Comparison of ENCODE assay signal across 8 cellular contexts in the genomic region with DNA sequence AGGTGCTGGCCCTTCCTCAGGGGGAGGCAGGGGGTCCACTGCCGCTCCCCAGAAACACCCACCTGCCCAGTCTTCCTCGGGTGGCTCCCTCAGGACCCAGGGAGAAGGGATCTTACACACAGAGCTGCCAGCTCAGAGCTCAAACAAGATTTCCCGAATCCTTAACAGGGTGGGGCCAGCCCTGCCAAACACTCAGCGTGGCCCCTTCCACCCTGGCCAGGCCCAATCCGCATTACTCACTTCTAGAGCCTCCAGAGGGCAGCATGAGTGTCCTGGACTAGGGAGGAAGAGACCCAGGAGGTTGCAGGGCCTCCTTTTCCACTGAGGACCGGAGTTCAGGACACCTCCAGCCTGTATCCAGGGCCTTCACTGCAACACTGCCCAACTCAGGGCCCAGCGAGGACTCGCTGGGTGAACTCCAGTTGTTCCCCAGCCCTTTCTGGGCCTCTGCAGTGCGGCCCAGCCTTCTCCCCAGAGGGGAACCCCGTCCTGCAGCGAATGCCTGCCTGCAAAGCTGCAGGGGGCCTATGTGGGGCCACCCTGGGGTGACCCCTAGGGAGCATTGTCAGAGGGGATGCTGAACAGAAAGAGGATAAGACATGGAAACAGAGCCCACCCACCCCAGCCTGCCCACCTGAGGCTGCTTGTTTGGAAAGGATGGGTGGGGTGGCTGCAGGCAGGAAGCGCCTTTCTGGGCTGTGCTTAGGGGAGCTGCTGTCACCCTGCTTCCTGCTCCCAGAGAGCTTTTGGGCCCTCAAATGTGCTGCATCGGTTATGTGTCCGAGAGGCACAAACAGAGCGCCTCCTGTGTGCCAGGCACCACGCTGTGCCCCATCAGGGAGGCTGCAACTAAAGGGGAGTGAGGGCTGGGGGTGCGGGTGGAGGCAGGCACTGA. TPM values are rescaled to one million over a fixed set of nuclear protein-coding genes. Genes with fewer than 3 reads are reported as not detected.
DNase-seq lines count a peak whose midpoint lies in the region; ATAC-seq, FAIRE-seq and TF ChIP-seq lines count a peak whose summit lies in the region.

No MANE protein-coding gene starts in this region.

- no peak overlapping the region for H3K4me3 ChIP-seq in HepG2 (replicated peaks in 1 of 3; ENCODE audit: insufficient read depth in 1 of 3, low read depth in 2 of 3, low read length in 3 of 3)
- H3K4me3 ChIP-seq in MM.1S (ENCODE audit: low read length): no peak overlapping the region

- DNase-seq in AG20443 (ENCODE audit: low spot score): peak; percentile 80
- peak; percentile 65 for DNase-seq in HT1080 (ENCODE audit: low read depth)
- DNase-seq in amniotic stem cell (lab: John Stamatoyannopoulos, UW): peak; percentile 1
- no peak for DNase-seq in HepG2 (ENCODE audit: low spot score)
- no peak for DNase-seq in UCSD-AML1 (lab: John Stamatoyannopoulos, UW; ENCODE audit: unreplicated experiment)
- DNase-seq in MM.1S: no peak

- ATAC-seq in HepG2 (peak; percentile 41), HG03565 (IDR thresholded peaks at IDR 0.05; ENCODE audit: unreplicated experiment) (no peak), HG03139 (IDR thresholded peaks at IDR 0.05; ENCODE audit: unreplicated experiment) (no peak)

- intact Hi-C loops in HepG2 (cut with micrococcal nuclease; ENCODE audit: unreplicated experiment): no loop called here

- H3K36me3 ChIP-seq in HepG2 (replicated peaks in 1 of 2; ENCODE audit: control insufficient read depth in 1 of 2, insufficient read depth in 2 of 2, low read length in 2 of 2) (peaks cover 7 to 30% of the 10 kb centered on the region in 2 experiments; a peak in 4 of 5 replicates), MM.1S (replicated peaks; ENCODE audit: insufficient read depth, low read length) (no peaks in the 10 kb centered on the region)

- CTCF ChIA-PET in HepG2 (lab: Yijun Ruan, JAX; ENCODE audit: low intra/inter-chr PET ratio, low total read pairs): interaction anchor here (1.2 kb wide), 1 partner anchor 103 kb away, joined by 4 read pairs; no protein-coding TSS in a partner anchor

- H3K27me3 ChIP-seq in HepG2 (ENCODE audit: control insufficient read depth in 1 of 2, insufficient read depth in 2 of 2, low read length in 2 of 2) (no peaks in the 10 kb centered on the region), MM.1S (replicated peaks; ENCODE audit: insufficient read depth, low read length) (no peaks in the 10 kb centered on the region)

- TF ChIP-seq EP300 in HepG2 (IDR thresholded peaks at IDR 0.05; ENCODE audit: low read depth in 2 of 2, low read length in 2 of 2) (no peak), HepG2 (CRISPR knock-in tag; IDR thresholded peaks at IDR 0.05; ENCODE audit: borderline replicate concordance) (no peak)

- no peak overlapping the region for H3K9ac ChIP-seq in HepG2 (ENCODE audit: insufficient read depth, low read depth, low read length)
- H3K9ac ChIP-seq in MM.1S (ENCODE audit: low read length): no peak overlapping the region

- in situ Hi-C loops in HepG2 (cut with HindIII; ENCODE audit: extremely low pct_ligation_motif_present, low pct_unique_long_range_greater_than_20kb): loop anchor here (5.0 to 10.0 kb wide), 2 partner anchors 107 to 360 kb away; no protein-coding TSS in a partner anchor

- 86% methylated on average over 11 of the region's 17 CpGs for WGBS in HepG2 (ENCODE audit: low lambda C conversion rate)

- BruUV-seq in HepG2 (replicated peaks; lab: Mats Ljungman, UMichigan): no TSS peak

- H3K4me2 ChIP-seq in HepG2 (ENCODE audit: low read depth, low read length): no peak overlapping the region
- no peak overlapping the region for H3K4me2 ChIP-seq in MM.1S (ENCODE audit: low read depth, low read length)

- no peak overlapping the region for H2AFZ ChIP-seq in HepG2 (ENCODE audit: low read length)
- no peak overlapping the region for H2AFZ ChIP-seq in MM.1S (ENCODE audit: low read length)

- no peak for TF ChIP-seq RAD21 in HepG2 (CRISPR knock-in tag; IDR thresholded peaks at IDR 0.05)

- H3K27ac ChIP-seq in HepG2 (ENCODE audit: extremely low read length, insufficient read depth, low read length) (no peak overlapping the region), MM.1S (ENCODE audit: low read length) (no peak overlapping the region)

- H3K9me2 ChIP-seq in MM.1S (replicated peaks; ENCODE audit: insufficient read depth, low read length): no peaks in the 10 kb centered on the region

- H3K4me1 ChIP-seq in HepG2 (ENCODE audit: insufficient read depth, low read length) (peaks cover 21% of the 10 kb centered on the region), MM.1S (ENCODE audit: low read length) (no peaks in the 10 kb centered on the region)

- TF ChIP-seq POLR2A in HepG2 (IDR thresholded peaks at IDR 0.05; ENCODE audit: insufficient read depth in 1 of 2, low read depth in 2 of 2, low read length in 2 of 2): no peak

- H3K79me2 ChIP-seq in HepG2 (ENCODE audit: insufficient read depth, low read length) (peaks cover 9% of the 10 kb centered on the region), MM.1S (ENCODE audit: low read length) (no peaks in the 10 kb centered on the region)

- FAIRE-seq in HepG2 (lab: Jason Lieb, UNC): no peak

- H4K20me1 ChIP-seq in HepG2 (ENCODE audit: insufficient read depth, low read length): peaks cover 8% of the 10 kb centered on the region; the same call in 1 of the 2 replicates
- H4K20me1 ChIP-seq in MM.1S (ENCODE audit: insufficient read depth, low read length): no peaks in the 10 kb centered on the region

- H3K9me3 ChIP-seq in HepG2 (ENCODE audit: low read length) (no peaks in the 10 kb centered on the region), MM.1S (replicated peaks; ENCODE audit: insufficient read depth, low read length) (no peaks in the 10 kb centered on the region)

- no peaks in the 10 kb centered on the region for H3F3A ChIP-seq in MM.1S (ENCODE audit: insufficient read depth, low read length)

- POLR2A ChIA-PET in HepG2 (lab: Yijun Ruan, JAX): interaction anchor here (0.8 to 1.1 kb wide), 2 partner anchors 28 to 30 kb away, joined by 3 to 4 read pairs; no protein-coding TSS in a partner anchor

- TF ChIP-seq CTCF in HepG2 (CRISPR knock-in tag; IDR thresholded peaks at IDR 0.05) (peak; percentile 64), MM.1S (IDR thresholded peaks at IDR 0.05; ENCODE audit: low read length) (no peak)

TF ChIP-seq in HepG2, 621 proteins besides CTCF, POLR2A, EP300 and RAD21 (continues in another document):
- no peak for TF ChIP-seq ZFX (CRISPR knock-in tag; IDR thresholded peaks at IDR 0.05; ENCODE audit: low read depth)

RNA-seq across cellular contexts. Expression of gene CCNK, which starts 43.8 kb away (rescaled TPM):
- total RNA-seq in HT1080 (2014; rRNA removed; shearing (Covaris generic)): 6.6 and 14.1 TPM in 2 replicates
- 57.8 and 74.8 TPM in 2 replicates for polyA plus RNA-seq in HT1080 (2015; cell fraction: cytosol; rRNA removed)
- 51.4 and 58.2 TPM in 2 replicates for polyA plus RNA-seq in HT1080 (2015; cell fraction: nucleus; rRNA removed)
- 9.7 and 16.5 TPM in 2 replicates for total RNA-seq in HepG2 (2016; rRNA removed; fragmentation: Illumina TruSeq; extraction: Trizol)
- total RNA-seq in HepG2 (2016; cell fraction: cytosol; rRNA removed; fragmentation: Illumina TruSeq; extraction: Trizol; ENCODE audit: low read depth): 5.1 and 6.8 TPM in 2 replicates
- 10.3 and 17.3 TPM in 2 replicates for total RNA-seq in HepG2 (2016; cell fraction: insoluble cytoplasmic fraction; rRNA removed; fragmentation: Illumina TruSeq; extraction: Trizol)
- 17.8 and 18.8 TPM in 2 replicates for total RNA-seq in HepG2 (2016; cell fraction: membrane; rRNA removed; fragmentation: Illumina TruSeq; extraction: Trizol)
- 27.1 and 31.3 TPM in 2 replicates for total RNA-seq in HepG2 (2016; cell fraction: nucleus; rRNA removed; fragmentation: Illumina TruSeq; extraction: Trizol)
- polyA plus RNA-seq in HepG2 (2011; rRNA removed): 4.9 and 14.0 TPM in 2 replicates
- polyA plus RNA-seq in HepG2 (2011; cell fraction: cytosol; rRNA removed): 4.0 and 5.4 TPM in 2 replicates
- polyA plus RNA-seq in HepG2 (2011; cell fraction: nucleus; rRNA removed): 10.8 and 10.9 TPM in 2 replicates
- 25.5 and 37.8 TPM in 2 replicates for polyA plus RNA-seq in HepG2 (2012)
- 13.3 and 14.2 TPM in 2 replicates for polyA plus RNA-seq in HepG2 (2016; cell fraction: cytosol; fragmentation: Illumina TruSeq; extraction: Trizol; ENCODE audit: low read depth)
- polyA plus RNA-seq in HepG2 (2016; cell fraction: insoluble cytoplasmic fraction; fragmentation: Illumina TruSeq; extraction: Trizol; ENCODE audit: low read depth): 30.0 and 42.2 TPM in 2 replicates
- 26.4 and 33.9 TPM in 2 replicates for polyA plus RNA-seq in HepG2 (2016; cell fraction: membrane; fragmentation: Illumina TruSeq; extraction: Trizol; ENCODE audit: low read depth)
- polyA plus RNA-seq in HepG2 (2016; cell fraction: nucleus; fragmentation: Illumina TruSeq; extraction: Trizol; ENCODE audit: insufficient read depth, low read depth): 35.3 and 41.4 TPM in 2 replicates
- 10.0 and 16.9 TPM in 2 replicates for polyA minus RNA-seq in HepG2 (2011; rRNA and poly(A)+ RNA removed; ENCODE audit: low replicate concordance)
- polyA minus RNA-seq in HepG2 (2011; cell fraction: cytosol; rRNA and poly(A)+ RNA removed): 15.8 and 19.7 TPM in 2 replicates
- 40.8 and 43.4 TPM in 2 replicates for polyA minus RNA-seq in HepG2 (2011; cell fraction: nucleus; rRNA and poly(A)+ RNA removed)

RNA-seq across cellular contexts. Expression of gene SETD3, which starts 44.4 kb away (rescaled TPM):
- 36.6 and 37.7 TPM in 2 replicates for total RNA-seq in HT1080 (2014; rRNA removed; shearing (Covaris generic))
- 46.2 and 50.7 TPM in 2 replicates for polyA plus RNA-seq in HT1080 (2015; cell fraction: cytosol; rRNA removed)
- 28.8 and 30.7 TPM in 2 replicates for polyA plus RNA-seq in HT1080 (2015; cell fraction: nucleus; rRNA removed)
- total RNA-seq in HepG2 (2016; rRNA removed; fragmentation: Illumina TruSeq; extraction: Trizol): 67.1 and 71.2 TPM in 2 replicates
- 486 and 562 TPM in 2 replicates for total RNA-seq in HepG2 (2016; cell fraction: cytosol; rRNA removed; fragmentation: Illumina TruSeq; extraction: Trizol; ENCODE audit: low read depth)
- 65.7 and 69.4 TPM in 2 replicates for total RNA-seq in HepG2 (2016; cell fraction: insoluble cytoplasmic fraction; rRNA removed; fragmentation: Illumina TruSeq; extraction: Trizol)
- total RNA-seq in HepG2 (2016; cell fraction: membrane; rRNA removed; fragmentation: Illumina TruSeq; extraction: Trizol): 174 and 189 TPM in 2 replicates
- total RNA-seq in HepG2 (2016; cell fraction: nucleus; rRNA removed; fragmentation: Illumina TruSeq; extraction: Trizol): 32.6 and 38.0 TPM in 2 replicates
- polyA plus RNA-seq in HepG2 (2011; rRNA removed): 26.6 and 30.3 TPM in 2 replicates
- 17.9 and 21.3 TPM in 2 replicates for polyA plus RNA-seq in HepG2 (2011; cell fraction: cytosol; rRNA removed)
- 9.0 and 9.6 TPM in 2 replicates for polyA plus RNA-seq in HepG2 (2011; cell fraction: nucleus; rRNA removed)
- 30.1 and 35.9 TPM in 2 replicates for polyA plus RNA-seq in HepG2 (2012)
- 31.4 and 32.0 TPM in 2 replicates for polyA plus RNA-seq in HepG2 (2016; cell fraction: cytosol; fragmentation: Illumina TruSeq; extraction: Trizol; ENCODE audit: low read depth)
- polyA plus RNA-seq in HepG2 (2016; cell fraction: insoluble cytoplasmic fraction; fragmentation: Illumina TruSeq; extraction: Trizol; ENCODE audit: low read depth): 60.4 and 64.7 TPM in 2 replicates
- 47.6 and 54.1 TPM in 2 replicates for polyA plus RNA-seq in HepG2 (2016; cell fraction: membrane; fragmentation: Illumina TruSeq; extraction: Trizol; ENCODE audit: low read depth)
- polyA plus RNA-seq in HepG2 (2016; cell fraction: nucleus; fragmentation: Illumina TruSeq; extraction: Trizol; ENCODE audit: insufficient read depth, low read depth): 32.3 and 34.4 TPM in 2 replicates
- 45.8 and 74.7 TPM in 2 replicates for polyA minus RNA-seq in HepG2 (2011; rRNA and poly(A)+ RNA removed; ENCODE audit: low replicate concordance)
- 54.3 and 55.8 TPM in 2 replicates for polyA minus RNA-seq in HepG2 (2011; cell fraction: cytosol; rRNA and poly(A)+ RNA removed)
- polyA minus RNA-seq in HepG2 (2011; cell fraction: nucleus; rRNA and poly(A)+ RNA removed): 34.1 and 34.2 TPM in 2 replicates

Comparison
In these comparisons a context has a peak if more than half of its experiments do, and no peak if none do; other contexts are left out.
1. DNase-seq: peak in AG20443 (single experiment), HT1080 (single experiment) and amniotic stem cell (single experiment); none in HepG2 (single experiment), UCSD-AML1 (single experiment) and MM.1S (single experiment).